Comparison of ENCODE assay signal across 26 cellular contexts in genomic region chr10:88968316-88968882, GRCh38. TPM values are rescaled to one million over a fixed set of nuclear protein-coding genes. Genes with fewer than 3 reads are reported as not detected.
DNase-seq lines count a peak whose midpoint lies in the region; ATAC-seq and TF ChIP-seq lines count a peak whose summit lies in the region.
"Had no signal": no experiment of that assay in that cellular context is flagged by ENCODE, and none has a peak within 500 bp of the region (broad histone marks: within the 10 kb centered on the region; RNA-seq: fewer than 3 reads in every experiment).

No MANE protein-coding gene starts in this region.

- no peak for ATAC-seq in activated CD8-positive, alpha-beta memory T cell treated with anti-CD3 and anti-CD28 coated beads, Interleukin-2, amount 10 ng/mL, durations not matched to agents 7 days and 5 days
- no peak for ATAC-seq in HG02678 (IDR thresholded peaks at IDR 0.05; ENCODE audit: unreplicated experiment)
- ATAC-seq: HCT116; naive thymus-derived CD4-positive, alpha-beta T cell; stimulated activated effector memory CD8-positive, alpha-beta T cell treated with anti-CD3 and anti-CD28 coated beads, Interleukin-12 subunit alpha, Interleukin-12 subunit beta, amount 100 ng/mL, for 72 hours had no signal

- POLR2A ChIA-PET in AG04450 (lab: Yijun Ruan, JAX): no interaction called here

- H3K27me3 Mint-ChIP-seq in activated CD8-positive, alpha-beta memory T cell treated with anti-CD3 and anti-CD28 coated beads, Interleukin-2, amount 10 ng/mL, durations not matched to agents 7 days and 5 days: no peaks in the 10 kb centered on the region
- H3K27me3 Mint-ChIP-seq: activated naive CD4-positive, alpha-beta T cell treated with anti-CD3 and anti-CD28 coated beads, Interleukin-2, amount 50 U/mL, for 24 hours had no signal

- peak overlapping the region; percentile 61 for H3K4me2 ChIP-seq in smooth muscle cell

- H3K27me3 ChIP-seq in AG04450 (ENCODE audit: control insufficient read depth, insufficient read depth, low read length) (no peaks in the 10 kb centered on the region), smooth muscle cell (ENCODE audit: low read depth) (no peaks in the 10 kb centered on the region)
- H3K27me3 ChIP-seq: BE2C had no signal

- 79% methylated on average over 3 of the region's 3 CpGs for WGBS in smooth muscle cell (ENCODE audit: low lambda C conversion rate)

- peaks cover 4% of the 10 kb centered on the region for H3K79me2 ChIP-seq in smooth muscle cell (ENCODE audit: low read depth)

- H3K9me3 Mint-ChIP-seq in activated CD8-positive, alpha-beta memory T cell treated with anti-CD3 and anti-CD28 coated beads, Interleukin-2, amount 10 ng/mL, durations not matched to agents 7 days and 5 days (ENCODE audit: low read depth): no peaks in the 10 kb centered on the region
- H3K9me3 Mint-ChIP-seq: activated naive CD4-positive, alpha-beta T cell treated with anti-CD3 and anti-CD28 coated beads, Interleukin-2, amount 50 U/mL, for 24 hours; naive thymus-derived CD4-positive, alpha-beta T cell; stimulated activated effector memory CD8-positive, alpha-beta T cell treated with anti-CD3 and anti-CD28 coated beads, Interleukin-12 subunit alpha, Interleukin-12 subunit beta, amount 100 ng/mL, for 72 hours; T-helper 1 cell treated with Interleukin-12 subunit alpha and Interleukin-12 subunit beta and Interleukin-4 antibody, amounts not matched to agents 30 μg/mL and 1 μg/mL, for 36 hours had no signal

- no peaks in the 10 kb centered on the region for H4K20me1 ChIP-seq in smooth muscle cell (ENCODE audit: low read depth)

- DNase-seq in AG04450 (ENCODE audit: low read depth, low spot score) (no peak), M059J (ENCODE audit: low read depth) (peak; percentile 1), left kidney (ENCODE audit: low read depth, low spot score) (peak; percentile 20), smooth muscle cell (lab: John Stamatoyannopoulos, UW; ENCODE audit: unreplicated experiment) (no peak), NCI-H748 (lab: John Stamatoyannopoulos, UW; ENCODE audit: unreplicated experiment) (no peak)
- no peak for DNase-seq in stimulated activated CD4-positive, alpha-beta T cell treated with anti-CD3 and anti-CD28 coated beads, Interleukin-2, amount 100 ng/mL, for 24 hours
- no peak for DNase-seq in activated CD8-positive, alpha-beta memory T cell treated with anti-CD3 and anti-CD28 coated beads, Interleukin-2, amount 10 ng/mL, durations not matched to agents 7 days and 5 days
- DNase-seq: 8988T; activated CD4-positive, alpha-beta T cell treated with anti-CD3 and anti-CD28 coated beads, Interleukin-2, amount 50 U/mL, for 48 hours; activated CD8-positive, alpha-beta memory T cell treated with anti-CD3 and anti-CD28 coated beads, Interleukin-2, amount 50 U/mL, for 4 hours; BE2C; KBM-7; left ventricle myocardium inferior; naive thymus-derived CD4-positive, alpha-beta T cell; NCI-H1436; NCI-H2107; NCI-H446; occipital lobe; retina; stimulated activated CD4-positive, alpha-beta T cell treated with anti-CD3 and anti-CD28 coated beads, Interleukin-12 subunit alpha, Interleukin-12 subunit beta, amount 100 ng/mL, for 4 hours; stimulated activated CD4-positive, alpha-beta T cell treated with anti-CD3 and anti-CD28 coated beads, Interleukin-4, amount 100 ng/mL, for 24 hours had no signal

- CTCF ChIA-PET in AG04450 (lab: Charles Lee): interaction anchor here (0.9 to 1.8 kb wide), 3 partner anchors 19 to 132 kb away, joined by 3 to 13 read pairs (median 4); no protein-coding TSS in a partner anchor
- CTCF ChIA-PET in activated CD8-positive, alpha-beta memory T cell treated with anti-CD3 and anti-CD28 coated beads, Interleukin-2, amount 10 ng/mL, durations not matched to agents 7 days and 5 days (lab: Charles Lee): interaction anchor here (1.1 kb wide), 1 partner anchor 10 kb away, joined by 3 read pairs; no protein-coding TSS in a partner anchor

- peaks cover 7% of the 10 kb centered on the region for H3K4me1 ChIP-seq in smooth muscle cell (ENCODE audit: low read depth)
- H3K4me1 ChIP-seq: BE2C had no signal

- no peak overlapping the region for H3K9ac ChIP-seq in smooth muscle cell (ENCODE audit: low read depth)

- no peak overlapping the region for H3K27ac Mint-ChIP-seq in activated CD8-positive, alpha-beta memory T cell treated with anti-CD3 and anti-CD28 coated beads, Interleukin-2, amount 10 ng/mL, durations not matched to agents 7 days and 5 days
- H3K27ac Mint-ChIP-seq: activated naive CD4-positive, alpha-beta T cell treated with anti-CD3 and anti-CD28 coated beads, Interleukin-2, amount 50 U/mL, for 24 hours; naive thymus-derived CD4-positive, alpha-beta T cell; stimulated activated effector memory CD8-positive, alpha-beta T cell treated with anti-CD3 and anti-CD28 coated beads, Interleukin-12 subunit alpha, Interleukin-12 subunit beta, amount 100 ng/mL, for 72 hours; T-helper 1 cell treated with Interleukin-12 subunit alpha and Interleukin-12 subunit beta and Interleukin-4 antibody, amounts not matched to agents 30 μg/mL and 1 μg/mL, for 36 hours had no signal

- peak overlapping the region; percentile 23 for H3K27ac ChIP-seq in AG04450 (ENCODE audit: low read depth, low read length)
- H3K27ac ChIP-seq in smooth muscle cell (ENCODE audit: low read depth): peak overlapping the region; percentile 38
- H3K27ac ChIP-seq: left ventricle myocardium inferior had no signal

- H3K9me3 ChIP-seq in AG04450 (ENCODE audit: control insufficient read depth, insufficient read depth, low read length) (no peaks in the 10 kb centered on the region), smooth muscle cell (replicated peaks; ENCODE audit: low read depth) (no peaks in the 10 kb centered on the region)
- H3K9me3 ChIP-seq: BE2C, left ventricle myocardium inferior had no signal

- peaks cover 6% of the 10 kb centered on the region for H3K4me1 Mint-ChIP-seq in activated CD8-positive, alpha-beta memory T cell treated with anti-CD3 and anti-CD28 coated beads, Interleukin-2, amount 10 ng/mL, durations not matched to agents 7 days and 5 days
- H3K4me1 Mint-ChIP-seq: activated naive CD4-positive, alpha-beta T cell treated with anti-CD3 and anti-CD28 coated beads, Interleukin-2, amount 50 U/mL, for 24 hours; stimulated activated effector memory CD8-positive, alpha-beta T cell treated with anti-CD3 and anti-CD28 coated beads, Interleukin-12 subunit alpha, Interleukin-12 subunit beta, amount 100 ng/mL, for 72 hours had no signal

- H3K4me3 ChIP-seq in AG04450 (ENCODE audit: low read depth, low read length): no peak overlapping the region
- no peak overlapping the region for H3K4me3 ChIP-seq in smooth muscle cell
- H3K4me3 ChIP-seq: left ventricle myocardium inferior had no signal

- H2AFZ ChIP-seq in smooth muscle cell (ENCODE audit: low read depth): peak overlapping the region; percentile 31

- H3K36me3 Mint-ChIP-seq in activated CD8-positive, alpha-beta memory T cell treated with anti-CD3 and anti-CD28 coated beads, Interleukin-2, amount 10 ng/mL, durations not matched to agents 7 days and 5 days: peaks cover 6% of the 10 kb centered on the region
- H3K36me3 Mint-ChIP-seq: activated naive CD4-positive, alpha-beta T cell treated with anti-CD3 and anti-CD28 coated beads, Interleukin-2, amount 50 U/mL, for 24 hours; stimulated activated effector memory CD8-positive, alpha-beta T cell treated with anti-CD3 and anti-CD28 coated beads, Interleukin-12 subunit alpha, Interleukin-12 subunit beta, amount 100 ng/mL, for 72 hours had no signal

- H3F3A ChIP-seq in smooth muscle cell (ENCODE audit: low read depth): no peaks in the 10 kb centered on the region

- TF ChIP-seq CTCF in AG04450 (IDR thresholded peaks at IDR 0.05; ENCODE audit: low read depth, low read length) (no peak), smooth muscle cell (IDR thresholded peaks at IDR 0.05; ENCODE audit: borderline replicate concordance, insufficient read depth, poor library complexity, severe bottlenecking) (no peak)

- no peaks in the 10 kb centered on the region for H3K36me3 ChIP-seq in smooth muscle cell (ENCODE audit: low read depth)
- H3K36me3 ChIP-seq: BE2C, left ventricle myocardium inferior had no signal

- no peak overlapping the region for H3K4me3 Mint-ChIP-seq in activated CD8-positive, alpha-beta memory T cell treated with anti-CD3 and anti-CD28 coated beads, Interleukin-2, amount 10 ng/mL, durations not matched to agents 7 days and 5 days
- H3K4me3 Mint-ChIP-seq: activated naive CD4-positive, alpha-beta T cell treated with anti-CD3 and anti-CD28 coated beads, Interleukin-2, amount 50 U/mL, for 24 hours; naive thymus-derived CD4-positive, alpha-beta T cell; stimulated activated effector memory CD8-positive, alpha-beta T cell treated with anti-CD3 and anti-CD28 coated beads, Interleukin-12 subunit alpha, Interleukin-12 subunit beta, amount 100 ng/mL, for 72 hours; T-helper 1 cell treated with Interleukin-12 subunit alpha and Interleukin-12 subunit beta and Interleukin-4 antibody, amounts not matched to agents 30 μg/mL and 1 μg/mL, for 36 hours had no signal

RNA-seq across cellular contexts. Expression of gene ACTA2, which starts 15.8 kb away (rescaled TPM):
- polyA plus RNA-seq in AG04450 (2011; rRNA removed) (815 and 1,080 TPM in 2 replicates), smooth muscle cell (3,088 and 4,814 TPM in 2 replicates)
- 1,329 and 1,598 TPM in 2 replicates for polyA minus RNA-seq in AG04450 (2011; rRNA and poly(A)+ RNA removed)
- total RNA-seq in M059J (2014; rRNA removed; shearing (Covaris generic)): 79.1 and 99.1 TPM in 2 replicates
- 2,305 and 2,362 TPM in 2 replicates for total RNA-seq in smooth muscle cell
- total RNA-seq in activated CD8-positive, alpha-beta memory T cell treated with anti-CD3 and anti-CD28 coated beads, Interleukin-2, amount 10 ng/mL, durations not matched to agents 7 days and 5 days: 10 to 100 TPM; 28.2 to 34.5 TPM

RNA-seq across cellular contexts. Expression of gene FAS, which starts 22.2 kb away (rescaled TPM):
- 67.0 and 78.4 TPM in 2 replicates for polyA plus RNA-seq in AG04450 (2011; rRNA removed)
- polyA minus RNA-seq in AG04450 (2011; rRNA and poly(A)+ RNA removed): 39.4 and 54.5 TPM in 2 replicates
- total RNA-seq in M059J (2014; rRNA removed; shearing (Covaris generic)): 11.5 and 21.2 TPM in 2 replicates
- 21.8 and 26.7 TPM in 2 replicates for total RNA-seq in smooth muscle cell
- polyA plus RNA-seq in smooth muscle cell: 9.9 and 14.4 TPM in 2 replicates
- total RNA-seq in activated CD8-positive, alpha-beta memory T cell treated with anti-CD3 and anti-CD28 coated beads, Interleukin-2, amount 10 ng/mL, durations not matched to agents 7 days and 5 days: 10 to 100 TPM; 73.7 to 75.4 TPM

Comparison
In these comparisons a context has a peak if more than half of its experiments do, and no peak if none do; other contexts are left out.
1. DNase-seq: peak in M059J (single experiment) and left kidney (single experiment); none in AG04450 (single experiment), smooth muscle cell (single experiment), stimulated activated CD4-positive, alpha-beta T cell treated with anti-CD3 and anti-CD28 coated beads, Interleukin-2, amount 100 ng/mL, for 24 hours (0 of 2), NCI-H748 (single experiment) and activated CD8-positive, alpha-beta memory T cell treated with anti-CD3 and anti-CD28 coated beads, Interleukin-2, amount 10 ng/mL, durations not matched to agents 7 days and 5 days (single experiment).
2. RNA of gene ACTA2, which starts 15.8 kb away (total RNA-seq): 2,305 to 2,362 TPM in smooth muscle cell; 79.1 to 99.1 TPM in M059J and 28.2 to 34.5 TPM in activated CD8-positive, alpha-beta memory T cell treated with anti-CD3 and anti-CD28 coated beads, Interleukin-2, amount 10 ng/mL, durations not matched to agents 7 days and 5 days; every median in the first group is over 10 times any median in the second.